8 cellular contexts compared by ENCODE assay signal in genomic region chr11:289145-289705, GRCh38. TPM values are rescaled to one million over a fixed set of nuclear protein-coding genes. Genes with fewer than 3 reads are reported as not detected.
DNase-seq lines count a peak whose midpoint lies in the region; ATAC-seq and TF ChIP-seq lines count a peak whose summit lies in the region.

No MANE protein-coding gene starts in this region.

- intact Hi-C loops in CD14-positive monocyte (cut with micrococcal nuclease): loop anchor here in 1 of 2 donors (5.0 kb wide), 1 partner anchor 37 kb away; no protein-coding TSS in a partner anchor
- intact Hi-C loops in mammary epithelial cell (cut with micrococcal nuclease): no loop called here
- intact Hi-C loops in natural killer cell (cut with micrococcal nuclease): no loop called here

- peak overlapping the region; percentile 76 for H2AFZ ChIP-seq in mammary epithelial cell (ENCODE audit: low read depth, low read length)

- peaks cover 10% of the 10 kb centered on the region for H3K4me1 ChIP-seq in mammary epithelial cell (ENCODE audit: insufficient read depth, low read length)

- H3K36me3 Mint-ChIP-seq in CD14-positive monocyte: peaks cover 7 to 11% of the 10 kb centered on the region in 2 donors
- no peaks in the 10 kb centered on the region for H3K36me3 Mint-ChIP-seq in natural killer cell

- peak overlapping the region; percentile 93 for H3K4me2 ChIP-seq in mammary epithelial cell (ENCODE audit: insufficient read depth, low read depth, low read length)

- no CpG with 5 or more reads among the region's 42 CpGs for WGBS in mammary epithelial cell (ENCODE audit: low coverage, missing lambda C conversion rate)

- H3K4me3 Mint-ChIP-seq in CD14-positive monocyte (peak overlapping the region; percentile 73 to 84), natural killer cell (peak overlapping the region; percentile 88)

- no peaks in the 10 kb centered on the region for H3K36me3 ChIP-seq in mammary epithelial cell (ENCODE audit: insufficient read depth, low read length)

- peaks cover 14% of the 10 kb centered on the region for H3K27me3 ChIP-seq in mammary epithelial cell (ENCODE audit: insufficient read depth, low read length)

- no peaks in the 10 kb centered on the region for H3K9me3 ChIP-seq in mammary epithelial cell (replicated peaks; ENCODE audit: insufficient read depth, low read length)

- ATAC-seq in natural killer cell (peak in 2 of 3 donors; percentile 28 to 36), GM18498 (IDR thresholded peaks at IDR 0.05; ENCODE audit: unreplicated experiment) (no peak)

- no peaks in the 10 kb centered on the region for H3K79me2 ChIP-seq in mammary epithelial cell (ENCODE audit: insufficient read depth, low read length)

- CTCF ChIA-PET in mammary epithelial cell (lab: Charles Lee; ENCODE audit: low non-redundant PET): no interaction called here

- H3K4me3 ChIP-seq in LNCaP clone FGC (ENCODE audit: low read depth, low read length): peak overlapping the region; percentile 50
- H3K4me3 ChIP-seq in mammary epithelial cell (replicated peaks in 1 of 3; ENCODE audit: insufficient read depth in 1 of 3, low read depth in 2 of 3, low read length in 3 of 3): peak overlapping the region in 2 of 3 experiments; percentile 41 to 42

- peaks cover 0 to 9% (median 5%) of the 10 kb centered on the region in 7 donors for H3K9me3 Mint-ChIP-seq in CD14-positive monocyte
- H3K9me3 Mint-ChIP-seq in natural killer cell: no peaks in the 10 kb centered on the region

- DNase-seq in CD14-positive monocyte (ENCODE audit: low spot score) (peak; percentile 32), LNCaP clone FGC (ENCODE audit: low read depth) (no peak), mammary epithelial cell (no peak), natural killer cell (no peak), glomerular visceral epithelial cell (ENCODE audit: extremely low spot score) (no peak), hepatic stellate cell (ENCODE audit: low spot score) (no peak)
- no peak for DNase-seq in effector CD4-positive, alpha-beta T cell

- BruUV-seq in mammary epithelial cell (replicated peaks; lab: Mats Ljungman, UMichigan): no TSS peak

- no peak overlapping the region for H3K9ac ChIP-seq in mammary epithelial cell (ENCODE audit: insufficient read depth, low read length)

- no peaks in the 10 kb centered on the region for H4K20me1 ChIP-seq in mammary epithelial cell (ENCODE audit: insufficient read depth, low read length)

- peak overlapping the region in 2 of 7 donors; percentile 26 to 84 for H3K27ac Mint-ChIP-seq in CD14-positive monocyte
- H3K27ac Mint-ChIP-seq in natural killer cell: peak overlapping the region; percentile 60 to 74

- no peak overlapping the region for H3K27ac ChIP-seq in mammary epithelial cell (ENCODE audit: insufficient read depth, low read depth, low read length)

- dilution Hi-C loops in mammary epithelial cell (cut with HindIII; ENCODE audit: low sequenced_read_pairs): no loop called here

- H3K27me3 Mint-ChIP-seq in CD14-positive monocyte (ENCODE audit: low read depth in 3 of 3) (peaks cover 27 to 52% (median 33%) of the 10 kb centered on the region in 3 donors), natural killer cell (ENCODE audit: low read depth in 2 of 2) (peaks cover 0 to 8% of the 10 kb centered on the region in 2 donors)

- H3K4me1 Mint-ChIP-seq in CD14-positive monocyte (peaks cover 17% of the 10 kb centered on the region), natural killer cell (peaks cover 20 to 38% of the 10 kb centered on the region in 2 donors)

- TF ChIP-seq CTCF in CD14-positive monocyte (IDR thresholded peaks at IDR 0.05) (no peak), LNCaP clone FGC (IDR thresholded peaks at IDR 0.05; ENCODE audit: control insufficient read depth, extremely low read depth, insufficient read depth) (no peak), mammary epithelial cell (conservative IDR thresholded peaks at IDR 0.05 in 1 of 2, IDR thresholded peaks at IDR 0.05 in 1 of 2; ENCODE audit: extremely low read depth in 1 of 2, insufficient read depth in 1 of 2, low read depth in 1 of 2, low read length in 2 of 2) (no peak), natural killer cell (IDR thresholded peaks at IDR 0.05) (no peak)

- in situ Hi-C loops in mammary epithelial cell (cut with MboI; ENCODE audit: low sequenced_read_pairs in 2 of 2): no loop called here

RNA-seq across cellular contexts. Expression of gene PGGHG, which starts 0.3 kb away (rescaled TPM):
- polyA plus RNA-seq in CD14-positive monocyte: 1 to 10 TPM; 1.6 to 2.1 TPM
- 1 to 10 TPM; 2.5 to 7.9 TPM for total RNA-seq in mammary epithelial cell
- 1.5 TPM for polyA plus RNA-seq in mammary epithelial cell
- 2.1 TPM for polyA minus RNA-seq in mammary epithelial cell
- total RNA-seq in natural killer cell: 100 to 1,000 TPM; 130 to 237 (median 153) TPM

RNA-seq across cellular contexts. Expression of gene IFITM5, which starts 10.1 kb away (rescaled TPM):
- not detected for polyA plus RNA-seq in CD14-positive monocyte
- total RNA-seq in mammary epithelial cell: not detected
- polyA plus RNA-seq in mammary epithelial cell: not detected
- not detected for polyA minus RNA-seq in mammary epithelial cell
- not detected for total RNA-seq in natural killer cell

RNA-seq across cellular contexts. Expression of gene NLRP6, which starts 11.0 kb away (rescaled TPM):
- polyA plus RNA-seq in CD14-positive monocyte (under 1 TPM; 0.10 to 0.24 TPM), mammary epithelial cell (not detected)
- total RNA-seq in mammary epithelial cell (not detected), natural killer cell (1 to 10 TPM; 1.7 to 3.0 (median 2.3) TPM)
- polyA minus RNA-seq in mammary epithelial cell: not detected

RNA-seq across cellular contexts. Expression of gene IFITM2, which starts 18.4 kb away (rescaled TPM):
- 1,000 to 10,000 TPM in 1 of 2 donors, 100 to 1,000 TPM in 1; 625 to 1,147 TPM for polyA plus RNA-seq in CD14-positive monocyte
- total RNA-seq in mammary epithelial cell: 10 to 100 TPM in 1 of 2 donors, 1 to 10 TPM in 1; 4.7 to 29.1 TPM
- 37.8 TPM for polyA plus RNA-seq in mammary epithelial cell
- 92.3 TPM for polyA minus RNA-seq in mammary epithelial cell
- total RNA-seq in natural killer cell: 1,000 to 10,000 TPM; 1,080 to 1,421 (median 1,273) TPM

RNA-seq across cellular contexts. Expression of gene IFITM1, which starts 24.6 kb away (rescaled TPM):
- polyA plus RNA-seq in CD14-positive monocyte: 10 to 100 TPM; 26.0 to 36.3 TPM
- total RNA-seq in mammary epithelial cell: 1 to 10 TPM; 1.7 to 2.8 TPM
- 5.1 TPM for polyA plus RNA-seq in mammary epithelial cell
- 2.0 TPM for polyA minus RNA-seq in mammary epithelial cell
- 100 to 1,000 TPM; 540 to 809 (median 710) TPM for total RNA-seq in natural killer cell

Comparison
In these comparisons a context has a peak if more than half of its experiments do, and no peak if none do; other contexts are left out.
1. RNA of gene PGGHG, which starts 0.3 kb away (total RNA-seq): 130 to 237 TPM in natural killer cell; 2.5 to 7.9 TPM in mammary epithelial cell; every median in the first group is over 10 times any median in the second.